ENCODE assay signal across 25 cellular contexts in genomic region chr20:63225082-63225454, GRCh38. TPM values are rescaled to one million over a fixed set of nuclear protein-coding genes. Genes with fewer than 3 reads are reported as not detected.
DNase-seq lines count a peak whose midpoint lies in the region; ATAC-seq and TF ChIP-seq lines count a peak whose summit lies in the region.
"Had no signal": no experiment of that assay in that cellular context is flagged by ENCODE, and none has a peak within 500 bp of the region (broad histone marks: within the 10 kb centered on the region; RNA-seq: fewer than 3 reads in every experiment).

No MANE protein-coding gene starts in this region.

- peak overlapping the region; percentile 71 for H3K27ac ChIP-seq in VCaP
- H3K27ac ChIP-seq in thyroid gland: peak overlapping the region in 2 of 3 donors; percentile 51 to 71
- H3K27ac ChIP-seq: ascending aorta, Peyer's patch, upper lobe of right lung had no signal

- intact Hi-C loops in thyroid gland (cut with DNase I): no loop called here
- intact Hi-C loops in sciatic nerve (cut with DNase I): no loop called here

- H3K4me3 ChIP-seq in thyroid gland (replicated peaks in 1 of 3): no peak overlapping the region
- H3K4me3 ChIP-seq: ascending aorta, esophagus muscularis mucosa, Peyer's patch, upper lobe of right lung had no signal

- no peaks in the 10 kb centered on the region for H3K27me3 ChIP-seq in thyroid gland
- H3K27me3 ChIP-seq: ascending aorta, BE2C, Peyer's patch had no signal

- TF ChIP-seq POLR2A in thyroid gland (IDR thresholded peaks at IDR 0.05): no peak

- H3K9me3 ChIP-seq in thyroid gland: no peaks in the 10 kb centered on the region
- H3K9me3 ChIP-seq: ascending aorta, BE2C, esophagus muscularis mucosa, Peyer's patch, upper lobe of right lung had no signal

- WGBS in thyroid gland, 2 donors: 17 to 20% methylated on average over 7 of the region's 7 CpGs

- ATAC-seq in sciatic nerve: no peak
- ATAC-seq: activated T-cell treated with anti-CD3 and anti-CD28 coated beads, Interleukin-2, amount 50 U/mL, for 72 hours; stimulated activated naive CD8-positive, alpha-beta T cell treated with anti-CD3 and anti-CD28 coated beads, Interleukin-15, amount 100 ng/mL, for 72 hours had no signal

- no peaks in the 10 kb centered on the region for H3K36me3 ChIP-seq in thyroid gland
- H3K36me3 ChIP-seq: ascending aorta, BE2C, esophagus muscularis mucosa, Peyer's patch, upper lobe of right lung had no signal

- DNase-seq in NCI-H2107 treated with DMSO at 0.1 percent for 48 hours (lab: John Stamatoyannopoulos, UW; ENCODE audit: unreplicated experiment) (peak; percentile 54), NCI-H2107 (lab: John Stamatoyannopoulos, UW) (no peak), thyroid gland (no peak), sciatic nerve (ENCODE audit: low spot score) (no peak)
- DNase-seq in activated CD4-positive, alpha-beta T cell treated with anti-CD3 and anti-CD28 coated beads, Interleukin-2, amount 50 U/mL, for 4 hours: no peak
- DNase-seq: activated CD4-positive, CD25-positive, alpha-beta regulatory T cell treated with anti-CD3 and anti-CD28 coated beads, Interleukin-2, amount 50 U/mL, for 72 hours; activated CD8-positive, alpha-beta memory T cell treated with anti-CD3 and anti-CD28 coated beads for 24 hours; activated naive CD4-positive, alpha-beta T cell treated with anti-CD3 and anti-CD28 coated beads, Interleukin-2, amount 50 U/mL, for 16 hours; activated T-cell treated with anti-CD3 and anti-CD28 coated beads, Interleukin-2, amount 50 U/mL, for 72 hours; effector memory CD4-positive, alpha-beta T cell; Karpas-422; naive B cell; NCI-H2171 treated with DMSO at 0.1 percent for 48 hours; Peyer's patch; stimulated activated naive CD8-positive, alpha-beta T cell treated with anti-CD3 and anti-CD28 coated beads, Interleukin-15, amount 100 ng/mL, for 72 hours had no signal

- TF ChIP-seq CTCF in VCaP (conservative IDR thresholded peaks at IDR 0.05): no peak
- no peak for TF ChIP-seq CTCF in thyroid gland (IDR thresholded peaks at IDR 0.05)

- H3K4me1 ChIP-seq in thyroid gland: peaks cover 22 to 48% of the 10 kb centered on the region in 2 donors
- H3K4me1 ChIP-seq: upper lobe of right lung had no signal

RNA-seq across cellular contexts. Expression of gene YTHDF1, which starts 9.1 kb away (rescaled TPM):
- 10 to 100 TPM; 41.3 to 54.2 (median 43.4) TPM for total RNA-seq in thyroid gland
- 32.1 TPM for total RNA-seq in sciatic nerve

RNA-seq across cellular contexts. Expression of gene BIRC7, which starts 10.6 kb away (rescaled TPM):
- total RNA-seq in thyroid gland (not detected), sciatic nerve (26.0 TPM)
- total RNA-seq: A172, ascending aorta, cerebellum, esophagus muscularis mucosa, HT1080, Peyer's patch, progenitor cell of endocrine pancreas, skeletal muscle tissue had no signal

RNA-seq across cellular contexts. Expression of gene NKAIN4, which starts 29.2 kb away (rescaled TPM):
- total RNA-seq in thyroid gland (1 to 10 TPM in 1 of 4 donors, under 1 TPM in 2, not detected in 1; 0.45 to 5.5 (median 0.67) TPM), sciatic nerve (3.0 TPM)
- total RNA-seq: A172; activated T-cell treated with anti-CD3 and anti-CD28 coated beads, Interleukin-2, amount 50 U/mL, for 72 hours; ascending aorta; HT1080; Peyer's patch; upper lobe of right lung had no signal

RNA-seq across cellular contexts. Expression of gene ARFGAP1, which starts 47.5 kb away (rescaled TPM):
- total RNA-seq in thyroid gland (10 to 100 TPM; 70.7 to 75.7 (median 72.7) TPM), sciatic nerve (81.6 TPM)

Comparison
In these comparisons a context has a peak if more than half of its experiments do, and no peak if none do; other contexts are left out.
1. RNA of gene BIRC7, which starts 10.6 kb away (total RNA-seq): 26.0 TPM in sciatic nerve (single experiment); not detected in thyroid gland; every median in the first group is over 10 times any median in the second.